21 cellular contexts compared by ENCODE assay signal in genomic region chr6:767755-768512, GRCh38.
DNase-seq lines count a peak whose midpoint lies in the region; ATAC-seq, FAIRE-seq and TF ChIP-seq lines count a peak whose summit lies in the region.
"Had no signal": no experiment of that assay in that cellular context is flagged by ENCODE, and none has a peak within 500 bp of the region (broad histone marks: within the 10 kb centered on the region; RNA-seq: fewer than 3 reads in every experiment).

No MANE protein-coding gene starts in this region.

- H3K9me3 Mint-ChIP-seq in stimulated activated naive B cell treated with anti-CD40 and anti-IgM and Interleukin-4, amounts not matched to agents 10 μg/mL and 1 μg/mL and 100 μg/mL, for 72 hours: peaks cover 2 to 13% of the 10 kb centered on the region in 2 donors
- H3K9me3 Mint-ChIP-seq in mesothelial cell of epicardium: peaks cover 22% of the 10 kb centered on the region
- no peaks in the 10 kb centered on the region for H3K9me3 Mint-ChIP-seq in activated T-cell treated with anti-CD3 and anti-CD28 coated beads, Interleukin-2, amount 50 U/mL, for 24 hours

- H3K79me2 ChIP-seq in GM12878 (ENCODE audit: control insufficient read depth, insufficient read depth, low read length): no peaks in the 10 kb centered on the region
- no peaks in the 10 kb centered on the region for H3K79me2 ChIP-seq in fibroblast of lung (ENCODE audit: control insufficient read depth, insufficient read depth, low read length)

- H3K36me3 Mint-ChIP-seq in stimulated activated naive B cell treated with anti-CD40 and anti-IgM and Interleukin-4, amounts not matched to agents 10 μg/mL and 1 μg/mL and 100 μg/mL, for 72 hours: no peaks in the 10 kb centered on the region
- H3K36me3 Mint-ChIP-seq in mesothelial cell of epicardium: no peaks in the 10 kb centered on the region
- H3K36me3 Mint-ChIP-seq in activated T-cell treated with anti-CD3 and anti-CD28 coated beads, Interleukin-2, amount 50 U/mL, for 24 hours (ENCODE audit: low read depth): no peaks in the 10 kb centered on the region
- H3K36me3 Mint-ChIP-seq: CD4-positive, alpha-beta memory T cell had no signal

- peaks cover 39 to 51% of the 10 kb centered on the region in 2 donors for H3K27me3 Mint-ChIP-seq in stimulated activated naive B cell treated with anti-CD40 and anti-IgM and Interleukin-4, amounts not matched to agents 10 μg/mL and 1 μg/mL and 100 μg/mL, for 72 hours
- peaks cover 59% of the 10 kb centered on the region for H3K27me3 Mint-ChIP-seq in mesothelial cell of epicardium (ENCODE audit: low read depth)
- H3K27me3 Mint-ChIP-seq in activated T-cell treated with anti-CD3 and anti-CD28 coated beads, Interleukin-2, amount 50 U/mL, for 24 hours: peaks cover 32% of the 10 kb centered on the region

- H3K27ac Mint-ChIP-seq in stimulated activated naive B cell treated with anti-CD40 and anti-IgM and Interleukin-4, amounts not matched to agents 10 μg/mL and 1 μg/mL and 100 μg/mL, for 72 hours: peak overlapping the region; percentile 47
- no peak overlapping the region for H3K27ac Mint-ChIP-seq in mesothelial cell of epicardium
- no peak overlapping the region for H3K27ac Mint-ChIP-seq in activated T-cell treated with anti-CD3 and anti-CD28 coated beads, Interleukin-2, amount 50 U/mL, for 24 hours

- ATAC-seq in GM12878 (no peak), GM21515 (IDR thresholded peaks at IDR 0.05; ENCODE audit: unreplicated experiment) (no peak)
- no peak for ATAC-seq in stimulated activated naive B cell treated with anti-CD40 and anti-IgM and Interleukin-4, amounts not matched to agents 10 μg/mL and 1 μg/mL and 100 μg/mL, for 72 hours (replicated peaks)
- ATAC-seq: A549 had no signal

- no peak for TF ChIP-seq POLR2A in GM12878 (IDR thresholded peaks at IDR 0.05; ENCODE audit: low read depth, low read length)

- DNase-seq in GM12878 (ENCODE audit: low read depth, low spot score): no peak
- DNase-seq in fibroblast of lung (ENCODE audit: low read depth in 2 of 2): no peak
- no peak for DNase-seq in stimulated activated naive B cell treated with anti-CD40 and anti-IgM and Interleukin-4, amounts not matched to agents 10 μg/mL and 1 μg/mL and 100 μg/mL, for 72 hours
- no peak for DNase-seq in mesothelial cell of epicardium (ENCODE audit: low spot score in 2 of 2, unreplicated experiment in 2 of 2)
- DNase-seq in activated T-cell treated with anti-CD3 and anti-CD28 coated beads, Interleukin-2, amount 50 U/mL, for 24 hours: no peak
- DNase-seq: 8988T; ACHN; C1 segment of cervical spinal cord; Calu3; CD4-positive, alpha-beta memory T cell; COR-L47; DMS153; DND-41; GOT3 had no signal

- TF ChIP-seq CTCF in HEK293 (tag by site-specific recombination; IDR thresholded peaks at IDR 0.05): no peak
- no peak for TF ChIP-seq CTCF in GM12878 (IDR thresholded peaks at IDR 0.05 in 2 of 3, conservative IDR thresholded peaks at IDR 0.05 in 1 of 3; ENCODE audit: control insufficient read depth in 2 of 3, extremely low read depth in 1 of 3, insufficient read depth in 1 of 3, low read depth in 3 of 3, low read length in 3 of 3)
- no peak for TF ChIP-seq CTCF in fibroblast of lung (conservative IDR thresholded peaks at IDR 0.05 in 1 of 2, IDR thresholded peaks at IDR 0.05 in 1 of 2; ENCODE audit: low read depth in 1 of 2, low read length in 2 of 2)
- TF ChIP-seq CTCF in mesothelial cell of epicardium (IDR thresholded peaks at IDR 0.05; ENCODE audit: unreplicated experiment): no peak

- 82% methylated on average over 4 of the region's 4 CpGs for WGBS in GM12878 (ENCODE audit: insufficient coverage, insufficient replicate concordance, low lambda C conversion rate, missing lambda C conversion rate)

- SMC1A ChIA-PET in GM12878 (lab: Charles Lee; ENCODE audit: uncharacterized antibody, unreplicated experiment): interaction anchor here (1.3 kb wide), 1 partner anchor 46 kb away, joined by 4 read pairs; no protein-coding TSS in a partner anchor

- no TSS peak for BruUV-seq in GM12878 (replicated peaks; lab: Mats Ljungman, UMichigan)

- in situ Hi-C loops in GM12878 (cut with MboI): no loop called here

- H3K4me1 ChIP-seq in HEK293 (ENCODE audit: control insufficient read depth, insufficient read depth, low read length): no peaks in the 10 kb centered on the region
- no peaks in the 10 kb centered on the region for H3K4me1 ChIP-seq in GM12878 (ENCODE audit: control insufficient read depth, insufficient read depth, low read length)
- H3K4me1 ChIP-seq in fibroblast of lung (ENCODE audit: control insufficient read depth, extremely low read depth, insufficient read depth, low read length): peaks cover 2% of the 10 kb centered on the region
- H3K4me1 ChIP-seq: A549, HAP-1 had no signal

- H3K4me2 ChIP-seq in GM12878 (ENCODE audit: control insufficient read depth, insufficient read depth) (no peak overlapping the region), fibroblast of lung (ENCODE audit: extremely low read depth, insufficient read depth, low read length) (no peak overlapping the region)

- H3K27me3 ChIP-seq in GM12878 (replicated peaks in 1 of 2; ENCODE audit: control insufficient read depth in 2 of 2, insufficient read depth in 2 of 2, low read length in 1 of 2): peaks cover 0 to 2% of the 10 kb centered on the region in 2 experiments; a peak in 1 of 4 replicates
- H3K27me3 ChIP-seq in fibroblast of lung (ENCODE audit: control insufficient read depth, insufficient read depth, low read length): no peaks in the 10 kb centered on the region

- no peak overlapping the region for H3K4me3 ChIP-seq in HEK293 (ENCODE audit: low read depth, low read length)
- no peak overlapping the region for H3K4me3 ChIP-seq in GM12878
- H3K4me3 ChIP-seq in fibroblast of lung (replicated peaks in 1 of 4; ENCODE audit: control extremely low read depth in 1 of 4, insufficient read depth in 1 of 4, low read depth in 3 of 4, low read length in 4 of 4): no peak overlapping the region
- H3K4me3 ChIP-seq: A549, HAP-1 had no signal

- H4K20me1 ChIP-seq in GM12878 (ENCODE audit: control insufficient read depth, insufficient read depth) (no peaks in the 10 kb centered on the region), fibroblast of lung (ENCODE audit: control insufficient read depth, extremely low read depth, insufficient read depth, low read length) (no peaks in the 10 kb centered on the region)

- no peak overlapping the region for H3K4me3 Mint-ChIP-seq in stimulated activated naive B cell treated with anti-CD40 and anti-IgM and Interleukin-4, amounts not matched to agents 10 μg/mL and 1 μg/mL and 100 μg/mL, for 72 hours
- H3K4me3 Mint-ChIP-seq in mesothelial cell of epicardium: no peak overlapping the region
- no peak overlapping the region for H3K4me3 Mint-ChIP-seq in activated T-cell treated with anti-CD3 and anti-CD28 coated beads, Interleukin-2, amount 50 U/mL, for 24 hours
- H3K4me3 Mint-ChIP-seq: CD4-positive, alpha-beta memory T cell had no signal

- TF ChIP-seq EP300 in GM12878 (IDR thresholded peaks at IDR 0.05; ENCODE audit: borderline replicate concordance in 1 of 2, control insufficient read depth in 1 of 2, low read depth in 2 of 2, low read length in 2 of 2): no peak

- H3K9me3 ChIP-seq in HEK293 (ENCODE audit: control insufficient read depth, insufficient read depth, low read depth, low read length): no peaks in the 10 kb centered on the region
- no peaks in the 10 kb centered on the region; the same call in 1 of the 3 replicates for H3K9me3 ChIP-seq in GM12878 (replicated peaks; ENCODE audit: control insufficient read depth, insufficient read depth, low read length)
- H3K9me3 ChIP-seq in fibroblast of lung (ENCODE audit: control insufficient read depth, insufficient read depth, low read depth, low read length): no peaks in the 10 kb centered on the region
- H3K9me3 ChIP-seq: A549 had no signal

- H3K27ac ChIP-seq in HEK293 (ENCODE audit: extremely low read depth, low read depth, low read length) (no peak overlapping the region), GM12878 (ENCODE audit: control insufficient read depth, insufficient read depth) (no peak overlapping the region), fibroblast of lung (ENCODE audit: insufficient read depth, low read length) (no peak overlapping the region)
- H3K27ac ChIP-seq: A549 had no signal

- no peak overlapping the region for H2AFZ ChIP-seq in GM12878 (ENCODE audit: control insufficient read depth, low read depth, low read length)
- peak overlapping the region; percentile 23 for H2AFZ ChIP-seq in fibroblast of lung (ENCODE audit: low read length)

- RAD21 ChIA-PET in GM12878 (lab: Charles Lee; ENCODE audit: unreplicated experiment): no interaction called here

- H3K4me1 Mint-ChIP-seq in stimulated activated naive B cell treated with anti-CD40 and anti-IgM and Interleukin-4, amounts not matched to agents 10 μg/mL and 1 μg/mL and 100 μg/mL, for 72 hours: peaks cover 0 to 3% of the 10 kb centered on the region in 2 donors
- no peaks in the 10 kb centered on the region for H3K4me1 Mint-ChIP-seq in mesothelial cell of epicardium
- peaks cover 1% of the 10 kb centered on the region for H3K4me1 Mint-ChIP-seq in activated T-cell treated with anti-CD3 and anti-CD28 coated beads, Interleukin-2, amount 50 U/mL, for 24 hours (ENCODE audit: low read depth)
- H3K4me1 Mint-ChIP-seq: CD4-positive, alpha-beta memory T cell had no signal

- no peak for TF ChIP-seq RAD21 in GM12878 (IDR thresholded peaks at IDR 0.05; ENCODE audit: insufficient read depth, low read depth, low read length)

- no peak for FAIRE-seq in GM12878 (lab: Jason Lieb, UNC)
- FAIRE-seq: A549, G401.6, GM19239, H54 had no signal

- H3K9ac ChIP-seq in GM12878 (ENCODE audit: control insufficient read depth, insufficient read depth, low read length) (no peak overlapping the region), fibroblast of lung (ENCODE audit: insufficient read depth, low read length) (no peak overlapping the region)

- intact Hi-C loops in GM12878 (cut with micrococcal nuclease; ENCODE audit: unreplicated experiment): no loop called here

- H3K36me3 ChIP-seq in HEK293 (ENCODE audit: control insufficient read depth in 2 of 2, insufficient read depth in 1 of 2, low read length in 2 of 2) (no peaks in the 10 kb centered on the region), GM12878 (ENCODE audit: control insufficient read depth in 2 of 2, insufficient read depth in 2 of 2, low read length in 1 of 2) (no peaks in the 10 kb centered on the region), fibroblast of lung (ENCODE audit: control insufficient read depth, insufficient read depth, low read length) (no peaks in the 10 kb centered on the region)
- H3K36me3 ChIP-seq: HAP-1 had no signal

- POLR2A ChIA-PET in HEK293 (lab: Yijun Ruan, JAX) (no interaction called here), GM12878 (lab: Charles Lee) (no interaction called here)

- CTCF ChIA-PET in HEK293 (lab: Yijun Ruan, JAX): interaction anchor here (0.5 to 1.1 kb wide), 3 partner anchors 20 to 669 kb away, joined by 3 to 5 read pairs (median 3); no protein-coding TSS in a partner anchor
- CTCF ChIA-PET in GM12878 (lab: Yijun Ruan, JAX): interaction anchor here (0.9 kb wide), 1 partner anchor 46 kb away, joined by 3 read pairs; no protein-coding TSS in a partner anchor

TF ChIP-seq in HEK293, 187 proteins besides CTCF, POLR2A, EP300 and RAD21 (continues in another document):
- TF ChIP-seq ZNF560 (tag by site-specific recombination; IDR thresholded peaks at IDR 0.05; ENCODE audit: borderline replicate concordance) (no peak), YY2 (tag by site-specific recombination; IDR thresholded peaks at IDR 0.05) (no peak)

TF ChIP-seq in GM12878, 131 proteins besides CTCF, POLR2A, EP300 and RAD21 (continues in another document):
- TF ChIP-seq CBX3 (IDR thresholded peaks at IDR 0.05; ENCODE audit: borderline replicate concordance, low read depth): no peak
